ENCODE assay signal across 34 cellular contexts in the genomic region with DNA sequence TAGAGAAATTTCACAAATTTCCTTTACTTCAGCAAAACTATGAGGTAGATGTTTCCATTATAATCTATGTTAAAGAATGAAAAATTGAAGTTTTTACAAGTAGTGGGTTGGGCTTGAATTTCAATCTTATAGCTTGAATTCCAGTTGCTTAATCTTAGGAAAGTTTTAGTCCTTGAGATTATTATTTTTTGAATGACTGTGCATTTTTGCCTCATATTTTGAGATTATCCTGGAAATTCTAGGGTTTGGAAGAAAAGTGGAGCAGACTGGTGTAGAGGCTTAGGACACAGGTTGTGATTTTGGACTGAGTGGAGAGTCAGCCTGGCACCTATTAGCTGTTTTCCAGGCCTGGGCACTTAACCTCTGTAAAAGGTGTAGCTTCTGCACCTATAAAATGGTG. TPM values are rescaled to one million over a fixed set of nuclear protein-coding genes. Genes with fewer than 3 reads are reported as not detected.
"Had no signal": no experiment of that assay in that cellular context is flagged by ENCODE, and none has a peak within 500 bp of the region (broad histone marks: within the 10 kb centered on the region; RNA-seq: fewer than 3 reads in every experiment).

No MANE protein-coding gene starts in this region.

- H3K27ac Mint-ChIP-seq: activated CD8-positive, alpha-beta T cell treated with anti-CD3 and anti-CD28 coated beads for 36 hours; activated naive CD4-positive, alpha-beta T cell treated with anti-CD3 and anti-CD28 coated beads, Interleukin-2, amount 10 ng/mL, durations not matched to agents 7 days and 5 days; activated naive CD8-positive, alpha-beta T cell; activated naive CD8-positive, alpha-beta T cell treated with anti-CD3 and anti-CD28 coated beads, Interleukin-2, amount 50 U/mL, for 24 hours; activated T-cell treated with anti-CD3 and anti-CD28 coated beads, Interleukin-2, amount 50 U/mL, for 72 hours had no signal

- H3K27me3 ChIP-seq: brain microvascular endothelial cell had no signal

- DNase-seq: activated CD4-positive, alpha-beta T cell treated with anti-CD3 and anti-CD28 coated beads for 1 hour; activated CD4-positive, alpha-beta T cell treated with anti-CD3 and anti-CD28 coated beads for 48 hours; activated CD4-positive, CD25-positive, alpha-beta regulatory T cell; activated CD8-positive, alpha-beta T cell treated with anti-CD3 and anti-CD28 coated beads for 36 hours; activated naive CD4-positive, alpha-beta T cell treated with anti-CD3 and anti-CD28 coated beads, Interleukin-2, amount 10 ng/mL, durations not matched to agents 7 days and 5 days; activated naive CD8-positive, alpha-beta T cell treated with anti-CD3 and anti-CD28 coated beads, Interleukin-2, amount 50 U/mL, for 24 hours; activated T-cell treated with anti-CD3 and anti-CD28 coated beads, Interleukin-2, amount 50 U/mL, for 1 hour; activated T-cell treated with anti-CD3 and anti-CD28 coated beads, Interleukin-2, amount 50 U/mL, for 72 hours; anterior cingulate cortex; brain microvascular endothelial cell; central memory CD4-positive, alpha-beta T cell; Kasumi-1; KG1; MM.1S; NCI-H1092; NCI-H1417; NCI-H146; NCI-H187; NCI-H2029 treated with DMSO at 0.1 percent for 48 hours; NCI-H2107; NCI-H2171; NCI-H510A; NCI-H526; NCI-H748 treated with DMSO at 0.1 percent for 48 hours; NK-92 treated with Interleukin-12 subunit alpha and Interleukin-12 subunit beta, amount 100 ng/mL, for 24 hours; PC-9; Right ventricle myocardium superior; SW 1271; T-helper 1 cell; T-helper 2 cell; T-helper 9 cell; WERI-Rb-1 had no signal

- H3K36me3 Mint-ChIP-seq: activated naive CD8-positive, alpha-beta T cell had no signal

- FAIRE-seq: RCC 7860 had no signal

- H2AFZ ChIP-seq: PC-9 had no signal

- H3K4me3 ChIP-seq: PC-9 had no signal

- H3K4me3 Mint-ChIP-seq: activated CD8-positive, alpha-beta T cell treated with anti-CD3 and anti-CD28 coated beads for 36 hours; activated naive CD4-positive, alpha-beta T cell treated with anti-CD3 and anti-CD28 coated beads, Interleukin-2, amount 10 ng/mL, durations not matched to agents 7 days and 5 days; activated naive CD8-positive, alpha-beta T cell treated with anti-CD3 and anti-CD28 coated beads, Interleukin-2, amount 50 U/mL, for 24 hours had no signal

- H3K4me2 ChIP-seq: PC-9 had no signal

- H3K27ac ChIP-seq: brain microvascular endothelial cell, PC-9, WERI-Rb-1 had no signal

- H3K9me3 Mint-ChIP-seq: activated CD8-positive, alpha-beta T cell treated with anti-CD3 and anti-CD28 coated beads for 36 hours; activated naive CD4-positive, alpha-beta T cell treated with anti-CD3 and anti-CD28 coated beads, Interleukin-2, amount 10 ng/mL, durations not matched to agents 7 days and 5 days; activated naive CD8-positive, alpha-beta T cell treated with anti-CD3 and anti-CD28 coated beads, Interleukin-2, amount 50 U/mL, for 24 hours had no signal

- ATAC-seq: activated CD8-positive, alpha-beta T cell treated with anti-CD3 and anti-CD28 coated beads for 36 hours; activated naive CD8-positive, alpha-beta T cell treated with anti-CD3 and anti-CD28 coated beads, Interleukin-2, amount 50 U/mL, for 24 hours; activated T-cell treated with anti-CD3 and anti-CD28 coated beads, Interleukin-2, amount 50 U/mL, for 72 hours had no signal

RNA-seq across cellular contexts. Expression of a gene that starts 54.2 kb away (rescaled TPM):
- total RNA-seq: PC-9 had no signal
